Comparison of ENCODE assay signal across 11 cellular contexts in genomic region chr11:90779098-90779497, GRCh38.
"Had no signal": no experiment of that assay in that cellular context is flagged by ENCODE, and none has a peak within 500 bp of the region (broad histone marks: within the 10 kb centered on the region; RNA-seq: fewer than 3 reads in every experiment).

No MANE protein-coding gene starts in this region.

- H3K4me3 ChIP-seq: GM23248, GM23338, HAP-1 had no signal

- H3K4me3 Mint-ChIP-seq: GM23338, H9, HFFc6 had no signal

- DNase-seq: GM23248, GOT3, H7, H9, HCEC 1CT, HFFc6 had no signal

- H3K27ac Mint-ChIP-seq: GM23338, H9, HFFc6 had no signal

- H3K4me2 ChIP-seq: GM23338 had no signal

- H3K9me3 ChIP-seq: HAP-1 had no signal

- FAIRE-seq: H1, H54 had no signal

- H3K27ac ChIP-seq: GM23248 had no signal

- H3K36me3 ChIP-seq: HAP-1 had no signal

- ATAC-seq: GM23338, HCT116 had no signal
